Comparison of ENCODE assay signal across 2 cellular contexts in genomic region chr12:30850684-30851083, GRCh38.
A peak's percentile ranks its signal among the peaks of the same experiment; 100 is the strongest.
TF ChIP-seq lines count a peak whose summit lies in the region.

No MANE protein-coding gene starts in this region.

TF ChIP-seq in H1, 55 proteins besides CTCF, POLR2A, EP300 and RAD21:
- TF ChIP-seq YY1 (IDR thresholded peaks at IDR 0.05; ENCODE audit: low read depth, low read length) (peak; percentile 83), SP2 (IDR thresholded peaks at IDR 0.05; ENCODE audit: low read length) (no peak), KDM4A (IDR thresholded peaks at IDR 0.05; ENCODE audit: low read depth, low read length, severe bottlenecking) (no peak), HDAC6 (IDR thresholded peaks at IDR 0.05; ENCODE audit: low read depth, low read length) (no peak), CBX8 (IDR thresholded peaks at IDR 0.05; ENCODE audit: borderline replicate concordance, low read depth, low read length) (no peak), E2F6 (IDR thresholded peaks at IDR 0.05) (peak; percentile 71)

TF ChIP-seq in SK-N-SH, 30 proteins besides CTCF, POLR2A, EP300 and RAD21:
- TF ChIP-seq USF2 (IDR thresholded peaks at IDR 0.05; ENCODE audit: borderline replicate concordance, low read depth, low read length) (no peak), NFIC (IDR thresholded peaks at IDR 0.05; ENCODE audit: borderline replicate concordance) (no peak), YY1 (IDR thresholded peaks at IDR 0.05; ENCODE audit: low read depth) (no peak), ELF1 (IDR thresholded peaks at IDR 0.05) (no peak), REST (IDR thresholded peaks at IDR 0.05; ENCODE audit: low read depth, low read length) (no peak), USF1 (IDR thresholded peaks at IDR 0.05; ENCODE audit: borderline replicate concordance, low read depth) (no peak), MXI1 (IDR thresholded peaks at IDR 0.05; ENCODE audit: low read depth, low read length) (no peak), PBX3 (IDR thresholded peaks at IDR 0.05) (no peak), MEF2A (IDR thresholded peaks at IDR 0.05; ENCODE audit: borderline replicate concordance, low read depth) (no peak), EZH2phosphoT487 (IDR thresholded peaks at IDR 0.05; ENCODE audit: borderline replicate concordance, low read depth) (no peak), GATA2 (CRISPR knock-in tag; IDR thresholded peaks at IDR 0.05) (no peak), TEAD4 (IDR thresholded peaks at IDR 0.05; ENCODE audit: borderline replicate concordance, insufficient read depth) (no peak), TCF12 (IDR thresholded peaks at IDR 0.05) (no peak), FOSL2 (IDR thresholded peaks at IDR 0.05; ENCODE audit: borderline replicate concordance, low read depth) (no peak)
